22 cellular contexts compared by ENCODE assay signal in the genomic region with DNA sequence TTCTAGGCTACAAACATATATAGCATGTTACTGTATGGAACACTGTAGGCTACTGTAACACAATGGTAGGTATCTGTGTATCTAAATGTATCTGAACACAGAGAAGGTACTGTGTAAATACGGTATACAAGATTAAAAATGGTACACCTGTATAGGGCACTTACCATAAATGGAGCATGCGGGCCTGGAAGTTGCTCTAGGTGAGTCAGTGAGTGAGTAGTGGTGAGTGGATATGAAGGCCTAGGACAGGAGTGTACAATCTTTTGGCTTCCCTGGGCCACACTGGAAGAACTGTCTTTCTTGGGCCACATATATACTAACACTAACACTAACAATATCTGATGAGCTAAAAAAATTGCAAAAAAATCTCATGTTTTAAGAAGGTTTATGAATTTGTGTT. TPM values are rescaled to one million over a fixed set of nuclear protein-coding genes. Genes with fewer than 3 reads are reported as not detected.
"Had no signal": no experiment of that assay in that cellular context is flagged by ENCODE, and none has a peak within 500 bp of the region (broad histone marks: within the 10 kb centered on the region; RNA-seq: fewer than 3 reads in every experiment).

No MANE protein-coding gene starts in this region.

- H3K27ac ChIP-seq: gastroesophageal sphincter, parathyroid adenoma, right lobe of liver, upper lobe of left lung had no signal

- H3K9me3 Mint-ChIP-seq: activated CD4-positive, alpha-beta memory T cell treated with anti-CD3 and anti-CD28 coated beads for 36 hours; activated naive CD4-positive, alpha-beta T cell treated with anti-CD3 and anti-CD28 coated beads, Interleukin-2, amount 50 U/mL, for 24 hours; activated T-helper 1 cell treated with anti-CD3 and anti-CD28 coated beads, Interleukin-12 subunit alpha, Interleukin-12 subunit beta, Interleukin-2, Interleukin-4 antibody, amounts not matched to agents 30 ng/mL and 10 ng/mL and 1 ng/mL, durations not matched to agents 14 hours and 24 hours and 36 hours; brain; effector memory CD8-positive, alpha-beta T cell; nephron progenitor cell; stimulated activated naive CD8-positive, alpha-beta T cell treated with anti-CD3 and anti-CD28 coated beads, Interleukin-15, amount 100 ng/mL, for 72 hours had no signal

- H3K4me1 Mint-ChIP-seq: brain; nephron progenitor cell; stimulated activated naive CD8-positive, alpha-beta T cell treated with anti-CD3 and anti-CD28 coated beads, Interleukin-15, amount 100 ng/mL, for 72 hours had no signal

- H3K27ac Mint-ChIP-seq: activated CD4-positive, alpha-beta memory T cell treated with anti-CD3 and anti-CD28 coated beads for 36 hours; activated naive CD4-positive, alpha-beta T cell treated with anti-CD3 and anti-CD28 coated beads, Interleukin-2, amount 50 U/mL, for 24 hours; activated T-helper 1 cell treated with anti-CD3 and anti-CD28 coated beads, Interleukin-12 subunit alpha, Interleukin-12 subunit beta, Interleukin-2, Interleukin-4 antibody, amounts not matched to agents 30 ng/mL and 10 ng/mL and 1 ng/mL, durations not matched to agents 14 hours and 24 hours and 36 hours; brain; effector memory CD8-positive, alpha-beta T cell; nephron progenitor cell; stimulated activated naive CD8-positive, alpha-beta T cell treated with anti-CD3 and anti-CD28 coated beads, Interleukin-15, amount 100 ng/mL, for 72 hours; T-helper 17 cell had no signal

- ATAC-seq: effector memory CD8-positive, alpha-beta T cell; gastroesophageal sphincter; left cardiac atrium; right lobe of liver; stimulated activated naive CD8-positive, alpha-beta T cell treated with anti-CD3 and anti-CD28 coated beads, Interleukin-15, amount 100 ng/mL, for 72 hours; T-helper 17 cell had no signal

- H3K4me3 Mint-ChIP-seq: activated CD4-positive, alpha-beta memory T cell treated with anti-CD3 and anti-CD28 coated beads for 36 hours; activated naive CD4-positive, alpha-beta T cell treated with anti-CD3 and anti-CD28 coated beads, Interleukin-2, amount 50 U/mL, for 24 hours; activated T-helper 1 cell treated with anti-CD3 and anti-CD28 coated beads, Interleukin-12 subunit alpha, Interleukin-12 subunit beta, Interleukin-2, Interleukin-4 antibody, amounts not matched to agents 30 ng/mL and 10 ng/mL and 1 ng/mL, durations not matched to agents 14 hours and 24 hours and 36 hours; brain; effector memory CD8-positive, alpha-beta T cell; nephron progenitor cell; stimulated activated naive CD8-positive, alpha-beta T cell treated with anti-CD3 and anti-CD28 coated beads, Interleukin-15, amount 100 ng/mL, for 72 hours; T-helper 17 cell had no signal

- H3K27me3 Mint-ChIP-seq: activated CD4-positive, alpha-beta memory T cell treated with anti-CD3 and anti-CD28 coated beads for 36 hours; activated naive CD4-positive, alpha-beta T cell treated with anti-CD3 and anti-CD28 coated beads, Interleukin-2, amount 50 U/mL, for 24 hours; brain; effector memory CD8-positive, alpha-beta T cell; stimulated activated naive CD8-positive, alpha-beta T cell treated with anti-CD3 and anti-CD28 coated beads, Interleukin-15, amount 100 ng/mL, for 72 hours; T-helper 17 cell had no signal

- DNase-seq: activated CD4-positive, alpha-beta memory T cell treated with anti-CD3 and anti-CD28 coated beads for 36 hours; activated CD4-positive, alpha-beta T cell treated with anti-CD3 and anti-CD28 coated beads for 4 hours; activated CD4-positive, CD25-positive, alpha-beta regulatory T cell; activated gamma-delta T cell; aorta; central memory CD4-positive, alpha-beta T cell; effector memory CD8-positive, alpha-beta T cell; esophagus squamous epithelium; left cardiac atrium; mesenchymal stem cell; nephron progenitor cell; right lobe of liver; stimulated activated CD4-positive, alpha-beta T cell treated with anti-CD3 and anti-CD28 coated beads, Interleukin-1b, Interleukin-23, amount 100 ng/mL, for 48 hours; stimulated activated naive CD8-positive, alpha-beta T cell treated with anti-CD3 and anti-CD28 coated beads, Interleukin-15, amount 100 ng/mL, for 72 hours; SW 1271; T-helper 17 cell; upper lobe of left lung had no signal

RNA-seq across cellular contexts. Expression of gene LYVE1, which starts 48.8 kb away (rescaled TPM):
- total RNA-seq: activated CD4-positive, alpha-beta memory T cell treated with anti-CD3 and anti-CD28 coated beads for 36 hours; activated T-helper 1 cell treated with anti-CD3 and anti-CD28 coated beads, Interleukin-12 subunit alpha, Interleukin-12 subunit beta, Interleukin-2, Interleukin-4 antibody, amounts not matched to agents 30 ng/mL and 10 ng/mL and 1 ng/mL, durations not matched to agents 14 hours and 24 hours and 36 hours; T-helper 17 cell had no signal
